1 cellular context compared by ENCODE assay signal in the genomic region with DNA sequence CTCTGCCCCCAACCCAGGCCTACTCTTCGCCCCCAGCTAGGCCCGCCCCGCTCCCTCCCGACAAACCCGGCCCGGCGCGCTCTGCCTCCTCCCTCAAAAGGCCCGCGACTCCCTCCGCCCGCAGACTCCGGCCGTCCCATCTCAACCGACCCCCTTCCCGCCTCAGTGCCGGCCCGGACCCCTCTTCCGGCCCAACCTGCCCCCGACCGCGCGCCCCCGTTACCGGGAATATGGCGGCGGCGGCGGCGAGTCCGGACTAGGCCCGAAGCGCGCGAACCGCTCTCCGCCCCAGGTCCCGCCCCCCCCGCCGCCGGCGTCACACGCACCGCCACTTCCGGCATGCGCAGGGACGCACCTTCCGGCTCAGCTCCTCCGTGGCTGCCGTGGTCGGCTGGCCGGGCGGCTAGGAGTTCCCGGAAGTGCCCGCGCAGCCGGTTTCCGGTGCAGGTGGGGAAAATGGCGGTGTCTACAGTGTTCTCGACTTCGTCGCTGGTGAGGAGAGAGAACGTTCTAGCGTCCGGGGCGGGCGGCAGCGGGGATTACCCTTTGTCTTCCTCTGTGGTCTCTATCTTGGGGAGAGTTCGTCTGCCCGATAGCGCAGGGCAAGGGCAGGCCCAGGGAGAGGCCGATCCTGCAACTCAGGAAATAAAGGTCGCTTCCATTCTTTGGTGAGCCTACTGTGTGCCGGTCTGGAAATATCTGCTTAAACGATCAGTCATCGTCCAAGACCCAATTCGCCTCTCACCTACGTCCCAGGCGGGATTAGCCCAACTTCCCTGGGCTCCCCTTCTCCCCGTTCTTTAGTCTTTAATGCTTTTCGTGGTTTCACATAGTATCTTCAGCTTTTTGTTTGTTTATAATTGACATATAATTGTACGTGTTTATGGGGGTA.
TF ChIP-seq lines count a peak whose summit lies in the region.

TSS of gene CPSF7 (minus strand) at position 285 of the 892 bp plus-strand sequence. CDS start 740 bp downstream, outside the sequence.
TSS of gene SDHAF2 (plus strand) at position 434 of the 892 bp plus-strand sequence. CDS start at position 457, 23 bp downstream.

TF ChIP-seq in HCT116, 20 proteins besides CTCF, POLR2A, EP300 and RAD21 (continued from another document):
- TF ChIP-seq, protein P1, sequence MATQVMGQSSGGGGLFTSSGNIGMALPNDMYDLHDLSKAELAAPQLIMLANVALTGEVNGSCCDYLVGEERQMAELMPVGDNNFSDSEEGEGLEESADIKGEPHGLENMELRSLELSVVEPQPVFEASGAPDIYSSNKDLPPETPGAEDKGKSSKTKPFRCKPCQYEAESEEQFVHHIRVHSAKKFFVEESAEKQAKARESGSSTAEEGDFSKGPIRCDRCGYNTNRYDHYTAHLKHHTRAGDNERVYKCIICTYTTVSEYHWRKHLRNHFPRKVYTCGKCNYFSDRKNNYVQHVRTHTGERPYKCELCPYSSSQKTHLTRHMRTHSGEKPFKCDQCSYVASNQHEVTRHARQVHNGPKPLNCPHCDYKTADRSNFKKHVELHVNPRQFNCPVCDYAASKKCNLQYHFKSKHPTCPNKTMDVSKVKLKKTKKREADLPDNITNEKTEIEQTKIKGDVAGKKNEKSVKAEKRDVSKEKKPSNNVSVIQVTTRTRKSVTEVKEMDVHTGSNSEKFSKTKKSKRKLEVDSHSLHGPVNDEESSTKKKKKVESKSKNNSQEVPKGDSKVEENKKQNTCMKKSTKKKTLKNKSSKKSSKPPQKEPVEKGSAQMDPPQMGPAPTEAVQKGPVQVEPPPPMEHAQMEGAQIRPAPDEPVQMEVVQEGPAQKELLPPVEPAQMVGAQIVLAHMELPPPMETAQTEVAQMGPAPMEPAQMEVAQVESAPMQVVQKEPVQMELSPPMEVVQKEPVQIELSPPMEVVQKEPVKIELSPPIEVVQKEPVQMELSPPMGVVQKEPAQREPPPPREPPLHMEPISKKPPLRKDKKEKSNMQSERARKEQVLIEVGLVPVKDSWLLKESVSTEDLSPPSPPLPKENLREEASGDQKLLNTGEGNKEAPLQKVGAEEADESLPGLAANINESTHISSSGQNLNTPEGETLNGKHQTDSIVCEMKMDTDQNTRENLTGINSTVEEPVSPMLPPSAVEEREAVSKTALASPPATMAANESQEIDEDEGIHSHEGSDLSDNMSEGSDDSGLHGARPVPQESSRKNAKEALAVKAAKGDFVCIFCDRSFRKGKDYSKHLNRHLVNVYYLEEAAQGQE (IDR thresholded peaks at IDR 0.05; ENCODE audit: low read depth), result no peak
- no peak; the same call in 1 of the 2 replicates for TF ChIP-seq CBX3 (IDR thresholded peaks at IDR 0.05; ENCODE audit: low read depth)
- no peak for TF ChIP-seq EZH2phosphoT487 (IDR thresholded peaks at IDR 0.05; ENCODE audit: borderline replicate concordance)
- no peak for TF ChIP-seq ATF3 (IDR thresholded peaks at IDR 0.05)
- TF ChIP-seq ZNF274 (IDR thresholded peaks at IDR 0.05; ENCODE audit: low read depth, low read length), result no peak
- TF ChIP-seq, protein P2, sequence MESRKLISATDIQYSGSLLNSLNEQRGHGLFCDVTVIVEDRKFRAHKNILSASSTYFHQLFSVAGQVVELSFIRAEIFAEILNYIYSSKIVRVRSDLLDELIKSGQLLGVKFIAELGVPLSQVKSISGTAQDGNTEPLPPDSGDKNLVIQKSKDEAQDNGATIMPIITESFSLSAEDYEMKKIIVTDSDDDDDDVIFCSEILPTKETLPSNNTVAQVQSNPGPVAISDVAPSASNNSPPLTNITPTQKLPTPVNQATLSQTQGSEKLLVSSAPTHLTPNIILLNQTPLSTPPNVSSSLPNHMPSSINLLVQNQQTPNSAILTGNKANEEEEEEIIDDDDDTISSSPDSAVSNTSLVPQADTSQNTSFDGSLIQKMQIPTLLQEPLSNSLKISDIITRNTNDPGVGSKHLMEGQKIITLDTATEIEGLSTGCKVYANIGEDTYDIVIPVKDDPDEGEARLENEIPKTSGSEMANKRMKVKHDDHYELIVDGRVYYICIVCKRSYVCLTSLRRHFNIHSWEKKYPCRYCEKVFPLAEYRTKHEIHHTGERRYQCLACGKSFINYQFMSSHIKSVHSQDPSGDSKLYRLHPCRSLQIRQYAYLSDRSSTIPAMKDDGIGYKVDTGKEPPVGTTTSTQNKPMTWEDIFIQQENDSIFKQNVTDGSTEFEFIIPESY (IDR thresholded peaks at IDR 0.05; ENCODE audit: extremely low read depth, insufficient replicate concordance, low read length), result peak; percentile 11
- TF ChIP-seq, protein P3, sequence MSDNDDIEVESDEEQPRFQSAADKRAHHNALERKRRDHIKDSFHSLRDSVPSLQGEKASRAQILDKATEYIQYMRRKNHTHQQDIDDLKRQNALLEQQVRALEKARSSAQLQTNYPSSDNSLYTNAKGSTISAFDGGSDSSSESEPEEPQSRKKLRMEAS (IDR thresholded peaks at IDR 0.05), result peak; percentile 83
